8 cellular contexts compared by ENCODE assay signal in genomic region chr1:228456252-228457016, GRCh38. TPM values are rescaled to one million over a fixed set of nuclear protein-coding genes. Genes with fewer than 3 reads are reported as not detected.
DNase-seq lines count a peak whose midpoint lies in the region; FAIRE-seq and TF ChIP-seq lines count a peak whose summit lies in the region.

No MANE protein-coding gene starts in this region.

- DNase-seq in ACHN (peak; percentile 7), mesothelial cell of epicardium (ENCODE audit: low spot score in 2 of 2, unreplicated experiment in 2 of 2) (no peak), small intestine (no peak), RKO (ENCODE audit: low spot score) (no peak), GOT3 (lab: John Stamatoyannopoulos, UW) (no peak)
- no peak for DNase-seq in NK-92 treated with Interleukin-12 subunit alpha and Interleukin-12 subunit beta, amount 100 ng/mL, for 24 hours (lab: John Stamatoyannopoulos, UW)

- H3K9me3 ChIP-seq in HUES6 (ENCODE audit: control insufficient read depth, insufficient read depth, low read depth, low read length): no peaks in the 10 kb centered on the region
- H3K9me3 ChIP-seq in small intestine (ENCODE audit: control insufficient read depth, low read depth): no peaks in the 10 kb centered on the region

- H3K36me3 ChIP-seq in HUES6 (ENCODE audit: control insufficient read depth, insufficient read depth, low read length) (no peaks in the 10 kb centered on the region), small intestine (ENCODE audit: control insufficient read depth in 2 of 2, insufficient read depth in 2 of 2, low read length in 2 of 2) (no peaks in the 10 kb centered on the region)

- peak overlapping the region; percentile 83 for H3K9ac ChIP-seq in HUES6 (ENCODE audit: low read length)

- peaks cover 28% of the 10 kb centered on the region for H3K36me3 Mint-ChIP-seq in brain
- no peaks in the 10 kb centered on the region for H3K36me3 Mint-ChIP-seq in mesothelial cell of epicardium

- peak overlapping the region; percentile 95 to 99 (median 99) for H3K4me3 Mint-ChIP-seq in brain
- peak overlapping the region; percentile 94 for H3K4me3 Mint-ChIP-seq in mesothelial cell of epicardium

- whole genome bisulfite sequencing in small intestine, 3 donors: 42 to 56% (median 53%) methylated on average over 6 of the region's 6 CpGs

- no peak overlapping the region for H3K27ac ChIP-seq in HUES6 (ENCODE audit: low read depth, low read length)
- H3K27ac ChIP-seq in small intestine (ENCODE audit: low read depth in 1 of 2, low read length in 1 of 2): no peak overlapping the region

- no peak for TF ChIP-seq CTCF in brain (conservative IDR thresholded peaks at IDR 0.05)
- no peak for TF ChIP-seq CTCF in mesothelial cell of epicardium (IDR thresholded peaks at IDR 0.05; ENCODE audit: unreplicated experiment)

- H3K27me3 Mint-ChIP-seq in brain (peaks cover 25% of the 10 kb centered on the region), mesothelial cell of epicardium (ENCODE audit: low read depth) (peaks cover 12% of the 10 kb centered on the region)

- H3K4me1 ChIP-seq in HUES6 (ENCODE audit: control insufficient read depth, insufficient read depth, low read length) (no peaks in the 10 kb centered on the region), small intestine (ENCODE audit: control insufficient read depth in 2 of 2, insufficient read depth in 1 of 2, low read depth in 1 of 2, low read length in 1 of 2) (no peaks in the 10 kb centered on the region)

- no peaks in the 10 kb centered on the region for H3K27me3 ChIP-seq in HUES6 (ENCODE audit: control insufficient read depth, insufficient read depth, low read length)
- H3K27me3 ChIP-seq in small intestine (ENCODE audit: control insufficient read depth in 2 of 2, insufficient read depth in 2 of 2, low read length in 2 of 2): peaks cover 0 to 1% of the 10 kb centered on the region in 2 donors

- H3K27ac Mint-ChIP-seq in brain (peak overlapping the region; percentile 97 to 100 (median 99)), mesothelial cell of epicardium (peak overlapping the region; percentile 98)

- H3K4me3 ChIP-seq in HUES6 (ENCODE audit: low read depth, low read length) (peak overlapping the region; percentile 69), small intestine (ENCODE audit: low read depth in 1 of 2, low read length in 2 of 2) (no peak overlapping the region)

- in situ Hi-C loops in ACHN (cut with HindIII; ENCODE audit: low pct_ligation_motif_present, low pct_unique_long_range_greater_than_20kb, low sequenced_read_pairs): no loop called here

- FAIRE-seq in small intestine (lab: Jason Lieb, UNC): no peak

- peaks cover 61% of the 10 kb centered on the region for H3K4me1 Mint-ChIP-seq in brain
- H3K4me1 Mint-ChIP-seq in mesothelial cell of epicardium: peaks cover 30% of the 10 kb centered on the region

- H3K9me3 Mint-ChIP-seq in brain: peaks cover 0 to 3% (median 2%) of the 10 kb centered on the region in 5 experiments
- no peaks in the 10 kb centered on the region for H3K9me3 Mint-ChIP-seq in mesothelial cell of epicardium

RNA-seq across cellular contexts. Expression of gene RNF187, which starts 30.7 kb away (rescaled TPM):
- polyA plus RNA-seq in brain (ENCODE audit: insufficient read depth, low read depth, low replicate concordance): 531 TPM
- total RNA-seq in mesothelial cell of epicardium: 83.0 to 85.1 TPM (median 84.3 TPM) in 3 replicates
- 10 to 100 TPM; 25.5 to 44.8 (median 28.6) TPM for polyA plus RNA-seq in small intestine

RNA-seq across cellular contexts. Expression of gene TRIM17, which starts 39.8 kb away (rescaled TPM):
- polyA plus RNA-seq in brain (ENCODE audit: insufficient read depth, low read depth, low replicate concordance): 0.61 TPM
- total RNA-seq in mesothelial cell of epicardium: 28.2 to 30.6 TPM (median 28.8 TPM) in 3 replicates
- under 1 TPM in 1 of 3 donors, not detected in 2; 0.48 TPM for polyA plus RNA-seq in small intestine

RNA-seq across cellular contexts. Expression of gene TRIM11, which starts 49.8 kb away (rescaled TPM):
- polyA plus RNA-seq in brain (ENCODE audit: insufficient read depth, low read depth, low replicate concordance) (21.0 TPM), small intestine (10 to 100 TPM; 16.8 to 21.6 (median 19.1) TPM)
- 39.7 to 40.4 TPM (median 40.2 TPM) in 3 replicates for total RNA-seq in mesothelial cell of epicardium

Comparison
In these comparisons a context has a peak if more than half of its experiments do, and no peak if none do; other contexts are left out.
1. RNA of gene RNF187, which starts 30.7 kb away (polyA plus RNA-seq): 531 TPM in brain (single experiment); 25.5 to 44.8 TPM in small intestine; every median in the first group is over 10 times any median in the second.